Comparison of ENCODE assay signal across 10 cellular contexts in the genomic region with DNA sequence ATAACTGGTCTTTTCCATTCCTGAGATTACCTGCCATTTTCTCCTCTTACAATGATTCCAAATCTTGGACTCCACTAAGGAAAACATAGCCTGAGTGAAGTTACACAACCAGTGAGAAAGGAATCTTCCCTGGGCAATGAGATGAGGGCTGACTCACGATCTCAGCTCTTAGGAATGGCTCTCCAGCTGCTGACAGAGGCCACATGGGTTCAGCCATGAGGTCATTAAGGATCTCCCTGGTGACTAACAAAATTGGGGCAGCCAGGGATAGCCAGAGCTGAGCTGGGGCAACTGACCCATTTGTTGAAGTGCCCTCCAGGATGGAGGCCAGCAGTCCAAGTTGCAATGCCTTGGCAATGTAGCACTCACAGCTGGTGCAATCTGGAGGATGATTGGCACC.
DNase-seq lines count a peak whose midpoint lies in the region; ATAC-seq and TF ChIP-seq lines count a peak whose summit lies in the region.
"Had no signal": no experiment of that assay in that cellular context is flagged by ENCODE, and none has a peak within 500 bp of the region (broad histone marks: within the 10 kb centered on the region; RNA-seq: fewer than 3 reads in every experiment).

No MANE protein-coding gene starts in this region.

- DNase-seq in DMS 273 (lab: John Stamatoyannopoulos, UW; ENCODE audit: unreplicated experiment) (peak; percentile 24), DMS 273 treated with DMSO at 0.1 percent for 48 hours (lab: John Stamatoyannopoulos, UW) (no peak), cardiac fibroblast (ENCODE audit: low read depth in 2 of 2) (peak; percentile 95 to 99), kidney glomerular epithelial cell (lab: John Stamatoyannopoulos, UW) (peak; percentile 89), ureter (ENCODE audit: low spot score) (peak; percentile 62), NCI-H748 (lab: John Stamatoyannopoulos, UW; ENCODE audit: unreplicated experiment) (no peak), SHP77 treated with DMSO at 0.1 percent for 48 hours (lab: John Stamatoyannopoulos, UW) (no peak)
- DNase-seq: activated CD8-positive, alpha-beta memory T cell treated with anti-CD3 and anti-CD28 coated beads, Interleukin-2, amount 50 U/mL, for 4 hours; right lobe of liver had no signal

- H3K4me3 ChIP-seq in cardiac fibroblast (replicated peaks in 1 of 2; ENCODE audit: low read depth in 2 of 2, low read length in 2 of 2): no peak overlapping the region
- H3K4me3 ChIP-seq: right lobe of liver had no signal

- ATAC-seq in GM21723 (IDR thresholded peaks at IDR 0.05; ENCODE audit: unreplicated experiment): no peak

- TF ChIP-seq CTCF in cardiac fibroblast (IDR thresholded peaks at IDR 0.05; ENCODE audit: low read depth, low read length): no peak

Comparison
In these comparisons a context has a peak if more than half of its experiments do, and no peak if none do; other contexts are left out.
1. DNase-seq: peak in DMS 273 (single experiment), cardiac fibroblast (2 of 2), kidney glomerular epithelial cell (single experiment) and ureter (single experiment); none in DMS 273 treated with DMSO at 0.1 percent for 48 hours (single experiment), NCI-H748 (single experiment) and SHP77 treated with DMSO at 0.1 percent for 48 hours (single experiment).